In the genomic region with DNA sequence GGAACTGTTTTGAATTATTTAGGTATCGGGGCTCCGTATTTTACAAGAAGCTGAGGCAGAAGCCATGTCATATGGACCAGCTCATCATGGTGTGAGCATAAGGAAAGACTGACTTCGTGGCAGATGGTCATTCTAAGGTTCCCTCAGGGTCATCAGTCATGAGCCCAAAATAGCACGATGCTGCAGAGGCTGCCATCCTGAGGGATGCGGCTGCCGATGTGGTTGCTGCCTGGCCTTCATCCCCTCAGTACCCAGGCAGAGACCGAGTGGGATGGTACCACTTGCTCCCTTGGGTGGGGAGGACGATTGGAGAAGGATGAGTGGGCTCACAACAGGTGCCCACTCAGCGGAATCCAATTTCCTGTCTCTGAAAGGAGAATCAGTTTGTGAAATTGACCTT, we compare ENCODE assay signal across 14 cellular contexts.
A peak's percentile ranks its signal among the peaks of the same experiment; 100 is the strongest.
DNase-seq lines count a peak whose midpoint lies in the region; FAIRE-seq and TF ChIP-seq lines count a peak whose summit lies in the region.
"Had no signal": no experiment of that assay in that cellular context is flagged by ENCODE, and none has a peak within 500 bp of the region (broad histone marks: within the 10 kb centered on the region; RNA-seq: fewer than 3 reads in every experiment).

No MANE protein-coding gene starts in this region.

- H3K27me3 ChIP-seq in vagina: no peaks in the 10 kb centered on the region
- H3K27me3 ChIP-seq: BLaER1 treated with 17β-estradiol and CSF1 and Interleukin-3, amounts not matched to agents 10 nM and 100 nM had no signal

- no peak for FAIRE-seq in H54 (lab: Jason Lieb, UNC)
- FAIRE-seq: GM12892, H1 had no signal

- no peaks in the 10 kb centered on the region for H3K36me3 ChIP-seq in vagina
- H3K36me3 ChIP-seq: BLaER1 treated with 17β-estradiol and CSF1 and Interleukin-3, amounts not matched to agents 10 nM and 100 nM; HAP-1 had no signal

- peak; percentile 16 for DNase-seq in LHCN-M2 (ENCODE audit: low read depth)
- DNase-seq in cerebellar cortex (ENCODE audit: low spot score): peak; percentile 35
- peak; percentile 83 for DNase-seq in myocyte (ENCODE audit: low read depth)
- DNase-seq in activated CD4-positive, alpha-beta T cell treated with anti-CD3 and anti-CD28 coated beads, Interleukin-2, amount 10 ng/mL, durations not matched to agents 24 days and 14 days: no peak
- no peak for DNase-seq in vagina (ENCODE audit: extremely low spot score in 2 of 2)
- DNase-seq in H54 (ENCODE audit: insufficient read length, low spot score): no peak
- DNase-seq: Calu3; CD8-positive, alpha-beta T cell; GDM1 had no signal

- no peak for TF ChIP-seq CTCF in vagina (IDR thresholded peaks at IDR 0.05)

- H3K36me3 Mint-ChIP-seq in activated CD4-positive, alpha-beta T cell treated with anti-CD3 and anti-CD28 coated beads, Interleukin-2, amount 10 ng/mL, durations not matched to agents 24 days and 14 days (ENCODE audit: low read depth): no peaks in the 10 kb centered on the region
- H3K36me3 Mint-ChIP-seq: CD8-positive, alpha-beta T cell had no signal

- H3K27ac Mint-ChIP-seq in activated CD4-positive, alpha-beta T cell treated with anti-CD3 and anti-CD28 coated beads, Interleukin-2, amount 10 ng/mL, durations not matched to agents 24 days and 14 days: no peak overlapping the region
- H3K27ac Mint-ChIP-seq: B cell; CD8-positive, alpha-beta T cell had no signal

- no peak for TF ChIP-seq POLR2A in vagina (IDR thresholded peaks at IDR 0.05)
- TF ChIP-seq POLR2A in H54 (IDR thresholded peaks at IDR 0.05; ENCODE audit: low read depth, low read length): no peak

- H3K4me3 ChIP-seq in vagina: no peak overlapping the region
- H3K4me3 ChIP-seq: BLaER1 treated with 17β-estradiol and CSF1 and Interleukin-3, amounts not matched to agents 10 nM and 100 nM; HAP-1 had no signal

- intact Hi-C loops in activated CD4-positive, alpha-beta T cell treated with anti-CD3 and anti-CD28 coated beads, Interleukin-2, amount 10 ng/mL, durations not matched to agents 24 days and 14 days (cut with micrococcal nuclease): no loop called here
- intact Hi-C loops in vagina (cut with DNase I): no loop called here

- H3K27me3 Mint-ChIP-seq in activated CD4-positive, alpha-beta T cell treated with anti-CD3 and anti-CD28 coated beads, Interleukin-2, amount 10 ng/mL, durations not matched to agents 24 days and 14 days: peaks cover 15% of the 10 kb centered on the region

- peaks cover 10% of the 10 kb centered on the region for H3K4me1 ChIP-seq in vagina
- H3K4me1 ChIP-seq: BLaER1 treated with 17β-estradiol and CSF1 and Interleukin-3, amounts not matched to agents 10 nM and 100 nM; HAP-1 had no signal

- no peaks in the 10 kb centered on the region for H3K4me1 Mint-ChIP-seq in activated CD4-positive, alpha-beta T cell treated with anti-CD3 and anti-CD28 coated beads, Interleukin-2, amount 10 ng/mL, durations not matched to agents 24 days and 14 days
- H3K4me1 Mint-ChIP-seq: B cell had no signal

- H3K27ac ChIP-seq in vagina: no peak overlapping the region
- H3K27ac ChIP-seq: BLaER1 treated with 17β-estradiol and CSF1 and Interleukin-3, amounts not matched to agents 10 nM and 100 nM had no signal

- no peaks in the 10 kb centered on the region for H3K9me3 ChIP-seq in vagina
- H3K9me3 ChIP-seq: BLaER1 treated with 17β-estradiol and CSF1 and Interleukin-3, amounts not matched to agents 10 nM and 100 nM; HAP-1 had no signal

- no peaks in the 10 kb centered on the region for H3K9me3 Mint-ChIP-seq in activated CD4-positive, alpha-beta T cell treated with anti-CD3 and anti-CD28 coated beads, Interleukin-2, amount 10 ng/mL, durations not matched to agents 24 days and 14 days
- H3K9me3 Mint-ChIP-seq: CD8-positive, alpha-beta T cell had no signal

- no peak overlapping the region for H3K4me3 Mint-ChIP-seq in activated CD4-positive, alpha-beta T cell treated with anti-CD3 and anti-CD28 coated beads, Interleukin-2, amount 10 ng/mL, durations not matched to agents 24 days and 14 days
- H3K4me3 Mint-ChIP-seq: B cell; CD8-positive, alpha-beta T cell had no signal

Comparison
In these comparisons a context has a peak if more than half of its experiments do, and no peak if none do; other contexts are left out.
1. DNase-seq: peak in LHCN-M2 (single experiment), cerebellar cortex (single experiment) and myocyte (single experiment); none in activated CD4-positive, alpha-beta T cell treated with anti-CD3 and anti-CD28 coated beads, Interleukin-2, amount 10 ng/mL, durations not matched to agents 24 days and 14 days (single experiment), vagina (0 of 2) and H54 (single experiment).